ENCODE assay signal across 21 cellular contexts in genomic region chr12:15163001-15163400, GRCh38. TPM values are rescaled to one million over a fixed set of nuclear protein-coding genes. Genes with fewer than 3 reads are reported as not detected.
DNase-seq lines count a peak whose midpoint lies in the region; ATAC-seq and TF ChIP-seq lines count a peak whose summit lies in the region.
"Had no signal": no experiment of that assay in that cellular context is flagged by ENCODE, and none has a peak within 500 bp of the region (broad histone marks: within the 10 kb centered on the region; RNA-seq: fewer than 3 reads in every experiment).

No MANE protein-coding gene starts in this region.

- no peaks in the 10 kb centered on the region for H3K9me3 ChIP-seq in A673 (ENCODE audit: low read depth, low read length, poor library complexity, severe bottlenecking)
- H3K9me3 ChIP-seq in breast epithelium = no peaks in the 10 kb centered on the region
- no peaks in the 10 kb centered on the region for H3K9me3 ChIP-seq in parathyroid adenoma (ENCODE audit: control insufficient read depth, low read length)
- H3K9me3 ChIP-seq: body of pancreas, spleen, testis had no signal

- TF ChIP-seq POLR2A in breast epithelium (IDR thresholded peaks at IDR 0.05) = no peak

- no peak for ATAC-seq in GM18870 (IDR thresholded peaks at IDR 0.05; ENCODE audit: unreplicated experiment)
- ATAC-seq: activated CD8-positive, alpha-beta T cell treated with anti-CD3 and anti-CD28 coated beads for 36 hours; body of pancreas; natural killer cell; Panc1 had no signal

- intact Hi-C loops in A673 (cut with micrococcal nuclease; ENCODE audit: unreplicated experiment) = no loop called here
- intact Hi-C loops in breast epithelium (cut with DNase I; ENCODE audit: low total_unique reads) = no loop called here

- H3K27ac ChIP-seq in A673 (ENCODE audit: low read depth, low read length, poor library complexity, severe bottlenecking) (no peak overlapping the region), breast epithelium (peak overlapping the region; percentile 75 to 88), parathyroid adenoma (peak overlapping the region; percentile 75)
- H3K27ac ChIP-seq: body of pancreas, hepatocyte had no signal

- POLR2A ChIA-PET in A673 (lab: Charles Lee; ENCODE audit: low non-redundant PET) = no interaction called here

- H3K36me3 ChIP-seq in A673 (ENCODE audit: insufficient read depth, low read length, poor library complexity, severe bottlenecking) (no peaks in the 10 kb centered on the region), breast epithelium (no peaks in the 10 kb centered on the region), parathyroid adenoma (ENCODE audit: control insufficient read depth, insufficient read depth, low read length) (no peaks in the 10 kb centered on the region)
- H3K36me3 ChIP-seq: spleen had no signal

- BruUV-seq in A673 (replicated peaks; lab: Mats Ljungman, UMichigan) = TSS peak; percentile 55

- H3K4me1 ChIP-seq in A673 (ENCODE audit: insufficient read depth, low read length, poor library complexity, severe bottlenecking) (peaks cover 13% of the 10 kb centered on the region), breast epithelium (no peaks in the 10 kb centered on the region), parathyroid adenoma (peaks cover 14% of the 10 kb centered on the region)

- no peak overlapping the region for H3K4me2 ChIP-seq in parathyroid adenoma (ENCODE audit: low read length)
- H3K4me2 ChIP-seq: hepatocyte had no signal

- H3K79me2 ChIP-seq in parathyroid adenoma = no peaks in the 10 kb centered on the region
- H3K79me2 ChIP-seq: hepatocyte had no signal

- H3K4me3 ChIP-seq in A673 (ENCODE audit: low read depth, low read length, poor library complexity, severe bottlenecking) (no peak overlapping the region), breast epithelium (no peak overlapping the region), parathyroid adenoma (ENCODE audit: low read depth, low read length) (no peak overlapping the region)
- H3K4me3 ChIP-seq: body of pancreas, hepatocyte, spleen, testis had no signal

- DNase-seq in A673 (ENCODE audit: low spot score) (no peak), DMS53 treated with DMSO at 0.1 percent for 48 hours (lab: John Stamatoyannopoulos, UW; ENCODE audit: unreplicated experiment) (peak; percentile 48), breast epithelium (ENCODE audit: low spot score in 2 of 2) (no peak), HuH-7.5 (ENCODE audit: low spot score) (no peak), glomerular visceral epithelial cell (ENCODE audit: extremely low spot score) (no peak), hypothalamus (lab: John Stamatoyannopoulos, UW) (no peak)
- DNase-seq: activated B cell treated with CpG ODN at 0.5 μM for 24 hours; activated CD8-positive, alpha-beta T cell treated with anti-CD3 and anti-CD28 coated beads for 36 hours; activated T-cell treated with anti-CD3 and anti-CD28 coated beads, Interleukin-2, amount 50 U/mL, for 24 hours; body of pancreas; cortex of kidney; EL; kidney; MV-4-11; natural killer cell; spleen; testis had no signal

- no peak overlapping the region for H3K9ac ChIP-seq in parathyroid adenoma

- CTCF ChIA-PET in A673 (lab: Charles Lee) = no interaction called here

- TF ChIP-seq CTCF in A673 (conservative IDR thresholded peaks at IDR 0.05; ENCODE audit: low read depth, low read length) (no peak), breast epithelium (IDR thresholded peaks at IDR 0.05) (no peak), parathyroid adenoma (IDR thresholded peaks at IDR 0.05) (no peak)

- H2AFZ ChIP-seq in parathyroid adenoma = peak overlapping the region; percentile 43
- H2AFZ ChIP-seq: hepatocyte had no signal

- H3K27me3 ChIP-seq in A673 (replicated peaks; ENCODE audit: insufficient read depth, low read depth, low read length, poor library complexity) = no peaks in the 10 kb centered on the region
- H3K27me3 ChIP-seq in breast epithelium = no peaks in the 10 kb centered on the region
- H3K27me3 ChIP-seq in parathyroid adenoma (ENCODE audit: control insufficient read depth, insufficient read depth, low read length) = no peaks in the 10 kb centered on the region
- H3K27me3 ChIP-seq: body of pancreas, hepatocyte, testis had no signal

RNA-seq across cellular contexts. Expression of gene RERG, which starts 58.2 kb away (rescaled TPM):
- total RNA-seq in A673 (2021) (0.35 TPM in 1 of 2 replicates, not detected in the other), breast epithelium (100 to 1,000 TPM in 1 of 3 donors, 10 to 100 TPM in 2; 16.3 to 126 (median 60.0) TPM)
- total RNA-seq: activated B cell treated with CpG ODN at 0.5 μM for 24 hours; activated CD8-positive, alpha-beta T cell treated with anti-CD3 and anti-CD28 coated beads for 36 hours; natural killer cell had no signal

Comparison
In these comparisons a context has a peak if more than half of its experiments do, and no peak if none do; other contexts are left out.
1. RNA of gene RERG, which starts 58.2 kb away (total RNA-seq): 16.3 to 126 TPM in breast epithelium; 0.35 TPM in A673; every median in the first group is over 10 times any median in the second.